8 cellular contexts compared by ENCODE assay signal in genomic region chr19:1491114-1491848, GRCh38. TPM values are rescaled to one million over a fixed set of nuclear protein-coding genes. Genes with fewer than 3 reads are reported as not detected.
A peak's percentile ranks its signal among the peaks of the same experiment; 100 is the strongest.
DNase-seq lines count a peak whose midpoint lies in the region; ATAC-seq, FAIRE-seq and TF ChIP-seq lines count a peak whose summit lies in the region.

Gene REEP6 (plus strand): TSS chr19:1491181. CDS start chr19:1491270, 89 bp downstream.

- peaks cover 15% of the 10 kb centered on the region for H3K4me1 Mint-ChIP-seq in T-helper 2 cell treated with Interferon-gamma antibody and Interleukin-4, amounts not matched to agents 5 μg/mL and 100 μg/mL, for 36 hours (ENCODE audit: low read depth)
- H3K4me1 Mint-ChIP-seq in activated naive CD8-positive, alpha-beta T cell treated with anti-CD3 and anti-CD28 coated beads, Interleukin-2, amount 10 ng/mL, durations not matched to agents 7 days and 5 days, result peaks cover 11% of the 10 kb centered on the region

- FAIRE-seq in GM12891 (lab: Jason Lieb, UNC), result no peak

- intact Hi-C loops in testis (cut with DNase I; ENCODE audit: low total_unique reads), result no loop called here

- H3K9me3 Mint-ChIP-seq in T-helper 2 cell treated with Interferon-gamma antibody and Interleukin-4, amounts not matched to agents 5 μg/mL and 100 μg/mL, for 36 hours, result no peaks in the 10 kb centered on the region
- no peaks in the 10 kb centered on the region for H3K9me3 Mint-ChIP-seq in activated naive CD8-positive, alpha-beta T cell treated with anti-CD3 and anti-CD28 coated beads, Interleukin-2, amount 10 ng/mL, durations not matched to agents 7 days and 5 days

- TF ChIP-seq CTCF in testis (IDR thresholded peaks at IDR 0.05), result peak in 1 of 3 experiments; percentile 0

- peak within 1 kb of the TSS; percentile 89 for H3K4me3 Mint-ChIP-seq in T-helper 2 cell treated with Interferon-gamma antibody and Interleukin-4, amounts not matched to agents 5 μg/mL and 100 μg/mL, for 36 hours
- peak within 1 kb of the TSS; percentile 77 for H3K4me3 Mint-ChIP-seq in activated naive CD8-positive, alpha-beta T cell treated with anti-CD3 and anti-CD28 coated beads, Interleukin-2, amount 10 ng/mL, durations not matched to agents 7 days and 5 days

- H3K4me3 ChIP-seq in testis, result peak within 1 kb of the TSS; percentile 67 to 71

- 2 to 3% methylated on average over 55 to 69 of the region's 73 CpGs for WGBS in testis, 2 donors

- H3K27me3 ChIP-seq in layer of hippocampus (ENCODE audit: control insufficient read depth, insufficient read depth, low read length) (no peaks in the 10 kb centered on the region), testis (no peaks in the 10 kb centered on the region)

- no peaks in the 10 kb centered on the region for H3K36me3 Mint-ChIP-seq in T-helper 2 cell treated with Interferon-gamma antibody and Interleukin-4, amounts not matched to agents 5 μg/mL and 100 μg/mL, for 36 hours (ENCODE audit: low read depth)
- no peaks in the 10 kb centered on the region for H3K36me3 Mint-ChIP-seq in activated naive CD8-positive, alpha-beta T cell treated with anti-CD3 and anti-CD28 coated beads, Interleukin-2, amount 10 ng/mL, durations not matched to agents 7 days and 5 days

- H3K9me3 ChIP-seq in testis, result no peaks in the 10 kb centered on the region

- peaks cover 11% of the 10 kb centered on the region for H3K27me3 Mint-ChIP-seq in T-helper 2 cell treated with Interferon-gamma antibody and Interleukin-4, amounts not matched to agents 5 μg/mL and 100 μg/mL, for 36 hours (ENCODE audit: low read depth)
- peaks cover 14% of the 10 kb centered on the region for H3K27me3 Mint-ChIP-seq in activated naive CD8-positive, alpha-beta T cell treated with anti-CD3 and anti-CD28 coated beads, Interleukin-2, amount 10 ng/mL, durations not matched to agents 7 days and 5 days

- POLR2A ChIA-PET in activated naive CD8-positive, alpha-beta T cell treated with anti-CD3 and anti-CD28 coated beads, Interleukin-2, amount 10 ng/mL, durations not matched to agents 7 days and 5 days (lab: Charles Lee), result interaction anchor here (0.6 to 1.3 kb wide), 9 partner anchors 13 to 1783 kb away, joined by 3 to 9 read pairs (median 5); partner anchors contain the start of gene CIRBP

- no peaks in the 10 kb centered on the region for H3K36me3 ChIP-seq in testis (ENCODE audit: low read depth, missing control alignments)

- no peak for DNase-seq in T-helper 2 cell treated with Interferon-gamma antibody and Interleukin-4, amounts not matched to agents 5 μg/mL and 100 μg/mL, for 36 hours (ENCODE audit: low spot score)
- DNase-seq in T-helper 2 cell (no peak), testis (no peak), GM12891 (ENCODE audit: insufficient read length, low spot score) (no peak)
- no peak for DNase-seq in activated naive CD8-positive, alpha-beta T cell treated with anti-CD3 and anti-CD28 coated beads, Interleukin-2, amount 10 ng/mL, durations not matched to agents 7 days and 5 days

- peak within 1 kb of the TSS; percentile 59 for H3K27ac ChIP-seq in layer of hippocampus (ENCODE audit: low read depth, low read length)
- peak within 1 kb of the TSS; percentile 32 to 85 for H3K27ac ChIP-seq in testis

- H3K27ac Mint-ChIP-seq in T-helper 2 cell treated with Interferon-gamma antibody and Interleukin-4, amounts not matched to agents 5 μg/mL and 100 μg/mL, for 36 hours, result peak within 1 kb of the TSS; percentile 85
- peak within 1 kb of the TSS; percentile 67 for H3K27ac Mint-ChIP-seq in activated naive CD8-positive, alpha-beta T cell treated with anti-CD3 and anti-CD28 coated beads, Interleukin-2, amount 10 ng/mL, durations not matched to agents 7 days and 5 days

- peaks cover 27% of the 10 kb centered on the region for H3K4me1 ChIP-seq in testis

- TF ChIP-seq POLR2A in testis (IDR thresholded peaks at IDR 0.05), result no peak
- TF ChIP-seq POLR2A in GM12891 (IDR thresholded peaks at IDR 0.05; ENCODE audit: low read depth, low read length), result no peak

- no peak for ATAC-seq in activated naive CD8-positive, alpha-beta T cell treated with anti-CD3 and anti-CD28 coated beads, Interleukin-2, amount 10 ng/mL, durations not matched to agents 7 days and 5 days (ENCODE audit: low read depth)
- no peak for ATAC-seq in HG03469 (IDR thresholded peaks at IDR 0.05; ENCODE audit: unreplicated experiment)
- no peak for ATAC-seq in GM21576 (IDR thresholded peaks at IDR 0.05; ENCODE audit: unreplicated experiment)

TF ChIP-seq in GM12891, 5 proteins besides CTCF, POLR2A, EP300 and RAD21:
- TF ChIP-seq SPI1 (IDR thresholded peaks at IDR 0.05; ENCODE audit: low read depth, low read length) (no peak), TAF1 (IDR thresholded peaks at IDR 0.05; ENCODE audit: low read depth, low read length) (no peak), POLR2AphosphoS5 (IDR thresholded peaks at IDR 0.05; ENCODE audit: low read depth, low read length) (no peak), PAX5 (IDR thresholded peaks at IDR 0.05; ENCODE audit: insufficient read depth, low read length, severe bottlenecking) (no peak), POU2F2 (IDR thresholded peaks at IDR 0.05; ENCODE audit: low read depth, low read length) (no peak)
TF ChIP-seq in GM12891: peak in this region for 0.

RNA-seq across cellular contexts. Expression of gene REEP6, which starts in this region (rescaled TPM):
- 1 to 10 TPM; 2.2 to 2.8 TPM for total RNA-seq in activated naive CD8-positive, alpha-beta T cell treated with anti-CD3 and anti-CD28 coated beads, Interleukin-2, amount 10 ng/mL, durations not matched to agents 7 days and 5 days
- 100 to 1,000 TPM; 429 to 454 TPM for total RNA-seq in testis
- polyA plus RNA-seq in testis (ENCODE audit: insufficient read depth, low read depth, low replicate concordance), result 386 TPM
- 0.33 TPM for polyA plus RNA-seq in GM12891 (2012; ENCODE audit: low read depth, missing spikeins)

Comparison
In these comparisons a context has a peak if more than half of its experiments do, and no peak if none do; other contexts are left out.
1. RNA of gene REEP6 (total RNA-seq): 429 to 454 TPM in testis; 2.2 to 2.8 TPM in activated naive CD8-positive, alpha-beta T cell treated with anti-CD3 and anti-CD28 coated beads, Interleukin-2, amount 10 ng/mL, durations not matched to agents 7 days and 5 days; every median in the first group is over 100 times any median in the second.